8 cellular contexts compared by ENCODE assay signal in the genomic region with DNA sequence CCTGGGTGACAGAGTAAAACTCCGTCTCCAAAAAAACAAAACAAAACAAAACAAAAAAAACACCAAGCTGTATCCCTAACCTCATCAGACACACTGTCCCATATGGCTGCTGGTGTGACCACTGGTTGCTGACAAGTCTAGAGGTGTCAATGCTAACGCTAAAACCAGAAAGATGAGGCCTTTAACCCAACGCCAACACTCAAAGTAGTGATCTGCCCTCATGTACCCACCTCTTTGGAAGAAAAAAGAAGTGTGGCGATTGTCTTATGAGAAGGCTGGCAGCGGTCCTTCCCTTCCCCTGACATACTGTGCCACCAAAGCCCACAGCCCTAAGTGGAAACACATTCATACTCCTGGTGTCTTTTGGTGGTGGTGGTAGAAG. TPM values are rescaled to one million over a fixed set of nuclear protein-coding genes. Genes with fewer than 3 reads are reported as not detected.
A peak's percentile ranks its signal among the peaks of the same experiment; 100 is the strongest.
DNase-seq lines count a peak whose midpoint lies in the region; ATAC-seq and TF ChIP-seq lines count a peak whose summit lies in the region.

No MANE protein-coding gene starts in this region.

- ATAC-seq in CD4-positive, alpha-beta T cell (ENCODE audit: poor library complexity): no peak

- H3K4me1 ChIP-seq in HUES6 (ENCODE audit: control insufficient read depth, insufficient read depth, low read length) (peaks cover 61% of the 10 kb centered on the region), neural progenitor cell (peaks cover 73% of the 10 kb centered on the region)

- peak overlapping the region; percentile 73 for H3K27ac Mint-ChIP-seq in CD4-positive, alpha-beta T cell
- H3K27ac Mint-ChIP-seq in neural progenitor cell: peak overlapping the region; percentile 99

- H3F3A ChIP-seq in neural progenitor cell (ENCODE audit: low read depth): peaks cover 29% of the 10 kb centered on the region

- no peak for TF ChIP-seq CTCF in CD4-positive, alpha-beta T cell (IDR thresholded peaks at IDR 0.05)
- TF ChIP-seq CTCF in neural progenitor cell (IDR thresholded peaks at IDR 0.05): no peak

- H2AFZ ChIP-seq in neural progenitor cell (replicated peaks): no peak overlapping the region

- H3K4me1 Mint-ChIP-seq in CD4-positive, alpha-beta T cell (ENCODE audit: low read depth): peaks cover 93% of the 10 kb centered on the region
- H3K4me1 Mint-ChIP-seq in neural progenitor cell: peaks cover 85% of the 10 kb centered on the region

- H3K4me3 ChIP-seq in HUES6 (ENCODE audit: low read depth, low read length): peak overlapping the region; percentile 64
- peak overlapping the region; percentile 53 for H3K4me3 ChIP-seq in neural progenitor cell

- intact Hi-C loops in CD4-positive, alpha-beta T cell (cut with DNase I, micrococcal nuclease): loop anchor here (1.0 to 5.0 kb wide), 2 partner anchors 86 to 312 kb away; no protein-coding TSS in a partner anchor

- no peaks in the 10 kb centered on the region for H3K9me3 ChIP-seq in CD4-positive, alpha-beta T cell (ENCODE audit: control insufficient read depth, low read length)
- H3K9me3 ChIP-seq in HUES6 (ENCODE audit: control insufficient read depth, insufficient read depth, low read depth, low read length) (no peaks in the 10 kb centered on the region), neural progenitor cell (ENCODE audit: low read depth) (no peaks in the 10 kb centered on the region)

- no peaks in the 10 kb centered on the region for H3K27me3 ChIP-seq in CD4-positive, alpha-beta T cell (ENCODE audit: control insufficient read depth, insufficient read depth, low read length)
- peaks cover 24% of the 10 kb centered on the region for H3K27me3 ChIP-seq in HUES6 (ENCODE audit: control insufficient read depth, insufficient read depth, low read length)
- no peaks in the 10 kb centered on the region for H3K27me3 ChIP-seq in neural progenitor cell

- H3K9me3 Mint-ChIP-seq in CD4-positive, alpha-beta T cell: no peaks in the 10 kb centered on the region
- H3K9me3 Mint-ChIP-seq in neural progenitor cell: no peaks in the 10 kb centered on the region

- peak overlapping the region; percentile 90 for H3K9ac ChIP-seq in HUES6 (ENCODE audit: low read length)
- no peak overlapping the region for H3K9ac ChIP-seq in neural progenitor cell

- POLR2A ChIA-PET in CD4-positive, alpha-beta T cell (lab: Charles Lee): interaction anchor here (0.8 to 4.7 kb wide), 8 partner anchors 10 to 316 kb away, joined by 3 to 55 read pairs (median 6); a partner anchor contains a TSS

- peak overlapping the region; percentile 89 for H3K4me2 ChIP-seq in neural progenitor cell

- CTCF ChIA-PET in CD4-positive, alpha-beta T cell (lab: Charles Lee): interaction anchor here (0.8 to 3.1 kb wide), 4 partner anchors 12 to 188 kb away, joined by 3 to 49 read pairs (median 5); a partner anchor contains a TSS

- H3K79me2 ChIP-seq in neural progenitor cell (ENCODE audit: low read depth): peaks cover 97% of the 10 kb centered on the region

- peaks cover 4% of the 10 kb centered on the region for H3K36me3 Mint-ChIP-seq in CD4-positive, alpha-beta T cell (ENCODE audit: low read depth)
- H3K36me3 Mint-ChIP-seq in neural progenitor cell: peaks cover 3% of the 10 kb centered on the region

- no peaks in the 10 kb centered on the region for H3K36me3 ChIP-seq in HUES6 (ENCODE audit: control insufficient read depth, insufficient read depth, low read length)
- no peaks in the 10 kb centered on the region for H3K36me3 ChIP-seq in neural progenitor cell

- H3K27ac ChIP-seq in CD4-positive, alpha-beta T cell (ENCODE audit: low read depth, low read length): no peak overlapping the region
- H3K27ac ChIP-seq in HUES6 (ENCODE audit: low read depth, low read length): no peak overlapping the region
- peak overlapping the region; percentile 50 for H3K27ac ChIP-seq in cingulate gyrus (ENCODE audit: low read depth, low read length)
- peak overlapping the region; percentile 96 for H3K27ac ChIP-seq in neural progenitor cell

- no peaks in the 10 kb centered on the region for H3K27me3 Mint-ChIP-seq in CD4-positive, alpha-beta T cell
- peaks cover 5% of the 10 kb centered on the region for H3K27me3 Mint-ChIP-seq in neural progenitor cell (ENCODE audit: insufficient read depth, low read depth)

- H4K20me1 ChIP-seq in neural progenitor cell (ENCODE audit: low read depth): peaks cover 84% of the 10 kb centered on the region

- no peak for DNase-seq in CD4-positive, alpha-beta T cell
- no peak for DNase-seq in neural progenitor cell (ENCODE audit: low spot score)
- DNase-seq in T-helper 9 cell: no peak
- DNase-seq in mucosa of gallbladder (ENCODE audit: low spot score): no peak
- no peak for DNase-seq in stimulated activated naive CD4-positive, alpha-beta T cell (lab: John Stamatoyannopoulos, UW)
- DNase-seq in HuH-7 (ENCODE audit: low spot score): no peak

- peak overlapping the region; percentile 90 for H3K4me3 Mint-ChIP-seq in CD4-positive, alpha-beta T cell
- peak overlapping the region; percentile 92 for H3K4me3 Mint-ChIP-seq in neural progenitor cell

RNA-seq across cellular contexts. Expression of a gene that starts 9.9 kb away (rescaled TPM):
- total RNA-seq in CD4-positive, alpha-beta T cell: 10 to 100 TPM; 50.5 to 54.1 TPM
- 12.2 and 19.1 TPM in 2 replicates for total RNA-seq in neural progenitor cell (ENCODE audit: low replicate concordance)
- total RNA-seq in mucosa of gallbladder: 19.8 TPM

Comparison
In these comparisons a context has a peak if more than half of its experiments do, and no peak if none do; other contexts are left out.
1. H3K27ac ChIP-seq: peak in cingulate gyrus (single experiment) and neural progenitor cell (single experiment); none in CD4-positive, alpha-beta T cell (single experiment) and HUES6 (single experiment).